ENCODE assay signal across 9 cellular contexts in genomic region chr6:30213654-30213998, GRCh38. TPM values are rescaled to one million over a fixed set of nuclear protein-coding genes. Genes with fewer than 3 reads are reported as not detected.
DNase-seq lines count a peak whose midpoint lies in the region; ATAC-seq and TF ChIP-seq lines count a peak whose summit lies in the region.
"Had no signal": no experiment of that assay in that cellular context is flagged by ENCODE, and none has a peak within 500 bp of the region (broad histone marks: within the 10 kb centered on the region; RNA-seq: fewer than 3 reads in every experiment).

No MANE protein-coding gene starts in this region.

- no peaks in the 10 kb centered on the region for H3K27me3 Mint-ChIP-seq in naive thymus-derived CD8-positive, alpha-beta T cell

- H3K4me1 ChIP-seq in BE2C = no peaks in the 10 kb centered on the region; the same call in 1 of the 2 replicates

- DNase-seq in BE2C (no peak), NCI-H1417 treated with DMSO at 0.1 percent for 48 hours (lab: John Stamatoyannopoulos, UW) (no peak)
- no peak for DNase-seq in naive thymus-derived CD8-positive, alpha-beta T cell

- H3K9me3 Mint-ChIP-seq in naive thymus-derived CD8-positive, alpha-beta T cell = no peaks in the 10 kb centered on the region

- no peaks in the 10 kb centered on the region for H3K36me3 ChIP-seq in BE2C

- no peak for TF ChIP-seq CTCF in BE2C (IDR thresholded peaks at IDR 0.05; ENCODE audit: low read depth, low read length)

- H3K27ac Mint-ChIP-seq in naive thymus-derived CD8-positive, alpha-beta T cell = peak overlapping the region; percentile 93 to 100 (median 99)

- peaks cover 36 to 56% (median 54%) of the 10 kb centered on the region in 4 donors for H3K4me1 Mint-ChIP-seq in naive thymus-derived CD8-positive, alpha-beta T cell

- H3K4me3 ChIP-seq in BE2C (ENCODE audit: low read depth, low read length) = peak overlapping the region; percentile 89

- no peaks in the 10 kb centered on the region for H3K27me3 ChIP-seq in BE2C

- peaks cover 0 to 15% (median 5%) of the 10 kb centered on the region in 3 donors for H3K36me3 Mint-ChIP-seq in naive thymus-derived CD8-positive, alpha-beta T cell

- TF ChIP-seq EP300 in Ishikawa (IDR thresholded peaks at IDR 0.05; ENCODE audit: borderline replicate concordance) = no peak; the same call in 1 of the 2 replicates

- no peaks in the 10 kb centered on the region for H3K9me3 ChIP-seq in BE2C

- H3K27ac ChIP-seq in cingulate gyrus (ENCODE audit: low read depth, low read length) = peak overlapping the region; percentile 97

- H3K4me3 Mint-ChIP-seq in naive thymus-derived CD8-positive, alpha-beta T cell = peak overlapping the region; percentile 92 to 100 (median 96)

- ATAC-seq in naive thymus-derived CD8-positive, alpha-beta T cell = no peak
- ATAC-seq in GM21447 (IDR thresholded peaks at IDR 0.05; ENCODE audit: unreplicated experiment) = no peak
- no peak for ATAC-seq in GM18498 (IDR thresholded peaks at IDR 0.05; ENCODE audit: unreplicated experiment)
- no peak for ATAC-seq in HG03520 (IDR thresholded peaks at IDR 0.05; ENCODE audit: unreplicated experiment)

- POLR2A ChIA-PET in naive thymus-derived CD8-positive, alpha-beta T cell (lab: Charles Lee) = interaction anchor here (0.8 to 2.9 kb wide), 12 partner anchors 14 to 1439 kb away, joined by 3 to 36 read pairs (median 3); partner anchors contain the start of genes BAG6, HLA-A, POLR1H and TRIM39

- no peak for TF ChIP-seq RAD21 in Ishikawa (IDR thresholded peaks at IDR 0.05; ENCODE audit: low read depth)

TF ChIP-seq in Ishikawa, 13 proteins besides CTCF, POLR2A, EP300 and RAD21:
- TF ChIP-seq ZBTB7A (IDR thresholded peaks at IDR 0.05; ENCODE audit: low read depth) = 0 out of 2 replicates have a peak, but pooled peaks have one; percentile 52
- TF ChIP-seq EGR1 (IDR thresholded peaks at IDR 0.05) = no peak
- 0 out of 2 replicates have a peak, but pooled peaks have one; percentile 14 for TF ChIP-seq MAX (IDR thresholded peaks at IDR 0.05)
- TF ChIP-seq TEAD4 (IDR thresholded peaks at IDR 0.05) = 0 out of 2 replicates have a peak, but pooled peaks have one; percentile 2

RNA-seq across cellular contexts. Expression of gene TRIM26, which starts 0.4 kb away (rescaled TPM):
- polyA plus RNA-seq in BE2C (2012; ENCODE audit: insufficient read depth, insufficient read length, low read depth) = 26.3 TPM
- total RNA-seq in naive thymus-derived CD8-positive, alpha-beta T cell = 10 to 100 TPM; 42.6 to 47.0 TPM
- polyA plus RNA-seq in naive thymus-derived CD8-positive, alpha-beta T cell = 10 to 100 TPM; 22.7 to 42.9 (median 27.6) TPM

RNA-seq across cellular contexts. Expression of gene TRIM15, which starts 50.3 kb away (rescaled TPM):
- polyA plus RNA-seq in BE2C (2012; ENCODE audit: insufficient read depth, insufficient read length, low read depth) = not detected
- total RNA-seq in naive thymus-derived CD8-positive, alpha-beta T cell = not detected
- polyA plus RNA-seq in naive thymus-derived CD8-positive, alpha-beta T cell = not detected
- total RNA-seq: dermis blood vessel endothelial cell had no signal

RNA-seq across cellular contexts. Expression of gene TRIM10, which starts 52.6 kb away (rescaled TPM):
- polyA plus RNA-seq in BE2C (2012; ENCODE audit: insufficient read depth, insufficient read length, low read depth) = not detected
- total RNA-seq in naive thymus-derived CD8-positive, alpha-beta T cell = not detected
- polyA plus RNA-seq in naive thymus-derived CD8-positive, alpha-beta T cell = not detected
- total RNA-seq: dermis blood vessel endothelial cell had no signal
